ENCODE assay signal across 1 cellular context in the genomic region with DNA sequence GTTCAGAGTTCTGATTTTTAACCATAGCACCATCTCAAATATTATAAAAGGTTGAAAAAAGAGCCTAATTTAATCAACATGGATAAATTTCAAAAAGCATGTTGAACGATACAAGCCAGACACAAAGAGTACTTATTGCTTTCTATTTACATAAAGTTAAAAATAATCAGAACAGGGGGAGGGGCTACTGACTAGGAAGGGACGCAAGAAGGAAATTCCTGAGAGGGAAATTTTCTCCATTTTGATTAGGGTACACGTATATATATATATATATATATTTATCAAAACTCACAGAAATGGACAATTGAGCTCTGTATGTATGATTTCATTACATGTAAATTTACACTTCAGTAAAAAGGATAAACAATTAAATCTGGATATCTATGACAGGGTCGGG.
TF ChIP-seq lines count a peak whose summit lies in the region.

No MANE protein-coding gene starts in this region.

TF ChIP-seq in IMR-90, 13 proteins besides CTCF, POLR2A, EP300 and RAD21:
- TF ChIP-seq NFE2L2 (IDR thresholded peaks at IDR 0.05; ENCODE audit: low read depth, low read length) (no peak), MAZ (IDR thresholded peaks at IDR 0.05; ENCODE audit: borderline replicate concordance, low read depth, low read length) (no peak), RFX5 (IDR thresholded peaks at IDR 0.05; ENCODE audit: low read depth, low read length) (no peak), USF2 (IDR thresholded peaks at IDR 0.05; ENCODE audit: low read depth, low read length) (no peak), BHLHE40 (IDR thresholded peaks at IDR 0.05; ENCODE audit: low read depth, low read length) (no peak), CHD1 (IDR thresholded peaks at IDR 0.05; ENCODE audit: low read depth, low read length) (no peak), FOS (IDR thresholded peaks at IDR 0.05; ENCODE audit: low read depth, low read length) (no peak), ELK1 (IDR thresholded peaks at IDR 0.05; ENCODE audit: borderline replicate concordance, low read depth, low read length) (no peak)
